In genomic region chr2:231037202-231037730, GRCh38 we compare ENCODE assay signal across 8 cellular contexts. TPM values are rescaled to one million over a fixed set of nuclear protein-coding genes. Genes with fewer than 3 reads are reported as not detected.
DNase-seq lines count a peak whose midpoint lies in the region; ATAC-seq and TF ChIP-seq lines count a peak whose summit lies in the region.

Gene C2orf72, plus strand, starts transcription at chr2:231037523. Its CDS starts 43 bp downstream, at chr2:231037566.

- no peak within 1 kb of the TSS for H3K4me3 ChIP-seq in NB4 (ENCODE audit: low read depth, low read length)
- peak within 1 kb of the TSS; percentile 69 for H3K4me3 ChIP-seq in endodermal cell (ENCODE audit: low read length)
- peak within 1 kb of the TSS; percentile 9 for H3K4me3 ChIP-seq in ovary

- H3K27ac Mint-ChIP-seq in endodermal cell = no peak within 1 kb of the TSS

- peaks cover 72% of the 10 kb centered on the region for H3K27me3 ChIP-seq in endodermal cell (ENCODE audit: control insufficient read depth, insufficient read depth, low read length, poor library complexity, severe bottlenecking)
- no peaks in the 10 kb centered on the region for H3K27me3 ChIP-seq in ovary

- no peaks in the 10 kb centered on the region for H3K4me1 ChIP-seq in endodermal cell (ENCODE audit: control insufficient read depth, insufficient read depth, low read length)
- H3K4me1 ChIP-seq in ovary (ENCODE audit: insufficient read depth) = no peaks in the 10 kb centered on the region

- WGBS in endodermal cell (ENCODE audit: insufficient coverage in 1 of 2, insufficient read length in 1 of 2), 2 experiments = 0 to 3% methylated on average over 14 to 61 of the region's 61 CpGs
- WGBS in ovary, 3 donors = 1 to 2% (median 1%) methylated on average over 42 to 61 of the region's 61 CpGs

- H3K9me3 ChIP-seq in endodermal cell (ENCODE audit: control insufficient read depth, low read length) (no peaks in the 10 kb centered on the region), ovary (no peaks in the 10 kb centered on the region)

- DNase-seq in Daoy (ENCODE audit: low read depth) (peak; percentile 24), NB4 (ENCODE audit: low read depth) (peak; percentile 47), endodermal cell (peak; percentile 70), ovary (no peak), NCI-H774 (lab: John Stamatoyannopoulos, UW) (no peak), NCI-H2171 (lab: John Stamatoyannopoulos, UW) (no peak)

- no peak for TF ChIP-seq CTCF in NB4 (IDR thresholded peaks at IDR 0.05; ENCODE audit: low read depth, low read length)
- TF ChIP-seq CTCF in endodermal cell (conservative IDR thresholded peaks at IDR 0.05) = no peak
- TF ChIP-seq CTCF in ovary (IDR thresholded peaks at IDR 0.05) = no peak

- no peak within 1 kb of the TSS for H3K27ac ChIP-seq in endodermal cell (ENCODE audit: low read depth, low read length)
- H3K27ac ChIP-seq in ovary = no peak within 1 kb of the TSS

- H3K4me3 Mint-ChIP-seq in endodermal cell = peak within 1 kb of the TSS; percentile 46

- TF ChIP-seq POLR2A in NB4 (IDR thresholded peaks at IDR 0.05; ENCODE audit: extremely low read depth, insufficient read length) (no peak), ovary (IDR thresholded peaks at IDR 0.05) (no peak)

- ATAC-seq in GM21390 (IDR thresholded peaks at IDR 0.05; ENCODE audit: unreplicated experiment) = no peak
- ATAC-seq in GM19351 (IDR thresholded peaks at IDR 0.05; ENCODE audit: unreplicated experiment) = no peak

- no peaks in the 10 kb centered on the region for H3K9me3 Mint-ChIP-seq in endodermal cell

- TF ChIP-seq EP300 in ovary (IDR thresholded peaks at IDR 0.05) = no peak

- peaks cover 10% of the 10 kb centered on the region for H3K4me1 Mint-ChIP-seq in endodermal cell

- H3K9ac ChIP-seq in endodermal cell (ENCODE audit: extremely low read depth, low read length, poor library complexity, severe bottlenecking) = no peak within 1 kb of the TSS

- H3K36me3 Mint-ChIP-seq in endodermal cell (ENCODE audit: low read depth) = no peaks in the 10 kb centered on the region

- H3K27me3 Mint-ChIP-seq in endodermal cell (ENCODE audit: insufficient read depth) = peaks cover 72% of the 10 kb centered on the region

- intact Hi-C loops in ovary (cut with DNase I) = no loop called here

- H3K36me3 ChIP-seq in endodermal cell (ENCODE audit: control insufficient read depth, insufficient read depth, low read length) (no peaks in the 10 kb centered on the region), ovary (no peaks in the 10 kb centered on the region)

RNA-seq across cellular contexts. Expression of gene C2orf72, which starts in this region (rescaled TPM):
- 0.57 and 0.86 TPM in 2 replicates for total RNA-seq in Daoy (2014; rRNA removed; shearing (Covaris generic))
- total RNA-seq in endodermal cell (1 to 10 TPM; 1.8 to 3.9 TPM), ovary (under 1 TPM in 3 of 7 donors, not detected in 4; 0.11 to 0.18 (median 0.12) TPM)
- 2.0 TPM for polyA plus RNA-seq in endodermal cell (2013, experiment 1 of 2)
- polyA plus RNA-seq in endodermal cell (2013, experiment 2 of 2) = 1.9 TPM
- polyA plus RNA-seq in ovary = under 1 TPM; 0.06 to 0.13 TPM

Comparison
In these comparisons a context has a peak if more than half of its experiments do, and no peak if none do; other contexts are left out.
1. Peak in DNase-seq in Daoy; RNA of the gene not detected or under 1 TPM.
2. DNase-seq: peak in NB4 (single experiment) and endodermal cell (single experiment); none in ovary (0 of 5), NCI-H774 (single experiment) and NCI-H2171 (single experiment).